Comparison of ENCODE assay signal across 8 cellular contexts in the genomic region with DNA sequence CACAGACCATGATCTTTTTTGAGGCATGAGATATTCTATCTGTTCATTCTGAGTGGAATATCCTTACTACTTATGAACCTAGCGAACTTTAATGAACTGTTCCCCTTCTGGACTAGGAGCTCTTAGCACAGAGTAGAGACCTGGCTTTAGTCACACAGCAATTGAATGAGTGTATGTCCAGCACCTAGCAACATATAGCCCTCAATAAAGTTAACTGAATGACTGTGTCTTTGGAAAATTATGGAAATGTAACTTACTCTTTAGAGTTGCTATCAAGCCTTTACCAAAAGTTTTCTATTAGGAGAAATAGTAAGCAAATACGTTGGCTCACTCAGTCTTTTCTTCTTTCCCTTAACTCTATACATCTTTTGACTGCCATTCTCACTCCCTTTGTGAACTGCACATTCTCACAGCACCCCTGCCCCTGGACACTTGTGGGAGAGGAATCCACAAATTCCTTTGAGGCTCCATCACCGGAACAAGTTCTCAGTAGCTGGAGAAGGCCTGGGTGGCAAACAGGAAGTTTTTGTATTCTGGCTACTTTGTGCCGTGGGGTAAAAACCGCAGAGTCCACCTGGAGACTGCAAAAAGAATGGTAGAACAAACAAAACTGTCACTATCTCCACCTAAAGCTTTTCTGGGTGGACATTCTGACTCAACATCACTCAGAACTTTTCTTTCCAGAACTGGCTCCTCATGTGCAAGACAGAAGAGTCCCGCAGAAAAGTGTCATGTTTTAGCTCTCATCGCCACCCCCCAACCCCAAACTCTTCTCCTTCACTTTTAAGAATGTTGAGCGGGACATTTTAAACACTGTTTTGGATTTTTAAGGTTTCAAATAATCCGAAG. TPM values are rescaled to one million over a fixed set of nuclear protein-coding genes. Genes with fewer than 3 reads are reported as not detected.
DNase-seq lines count a peak whose midpoint lies in the region; ATAC-seq and TF ChIP-seq lines count a peak whose summit lies in the region.

No MANE protein-coding gene starts in this region.

- DNase-seq in activated T-cell treated with anti-CD3 and anti-CD28 coated beads, Interleukin-2, amount 50 U/mL, for 4 hours: no peak
- DNase-seq in activated T-cell treated with anti-CD3 and anti-CD28 coated beads for 4 hours (no peak), activated B cell treated with CpG ODN at 0.5 μM for 24 hours (no peak), foreskin keratinocyte (peak in 1 of 2 donors; percentile 73), NCI-H1436 (lab: John Stamatoyannopoulos, UW) (no peak)

- no peaks in the 10 kb centered on the region for H3K9me3 Mint-ChIP-seq in activated T-cell treated with anti-CD3 and anti-CD28 coated beads, Interleukin-2, amount 50 U/mL, for 4 hours
- no peaks in the 10 kb centered on the region for H3K9me3 Mint-ChIP-seq in activated B cell treated with CpG ODN at 0.5 μM for 24 hours

- H3K27me3 Mint-ChIP-seq in activated T-cell treated with anti-CD3 and anti-CD28 coated beads, Interleukin-2, amount 50 U/mL, for 4 hours (ENCODE audit: low read depth): no peaks in the 10 kb centered on the region
- no peaks in the 10 kb centered on the region for H3K27me3 Mint-ChIP-seq in activated B cell treated with CpG ODN at 0.5 μM for 24 hours

- ATAC-seq in activated T-cell treated with anti-CD3 and anti-CD28 coated beads, Interleukin-2, amount 50 U/mL, for 4 hours: no peak
- ATAC-seq in activated B cell treated with CpG ODN at 0.5 μM for 24 hours (ENCODE audit: low read depth) (no peak), foreskin keratinocyte (no peak), GM18858 (IDR thresholded peaks at IDR 0.05; ENCODE audit: unreplicated experiment) (no peak), GM18519 (IDR thresholded peaks at IDR 0.05; ENCODE audit: low FRiP score, unreplicated experiment) (no peak)

- CTCF ChIA-PET in activated B cell treated with CpG ODN at 0.5 μM for 24 hours (lab: Charles Lee): interaction anchor here (0.8 to 1.1 kb wide), 3 partner anchors 9 to 14 kb away, joined by 3 read pairs; no protein-coding TSS in a partner anchor

- no peaks in the 10 kb centered on the region for H3K27me3 ChIP-seq in foreskin keratinocyte
- no peaks in the 10 kb centered on the region for H3K27me3 ChIP-seq in rectal smooth muscle tissue (ENCODE audit: control insufficient read depth, insufficient read depth, low read length)

- peak overlapping the region; percentile 61 for H3K27ac ChIP-seq in foreskin keratinocyte
- H3K27ac ChIP-seq in rectal smooth muscle tissue (ENCODE audit: low read depth, low read length): peak overlapping the region; percentile 72

- H3K27ac Mint-ChIP-seq in activated B cell treated with CpG ODN at 0.5 μM for 24 hours: peak overlapping the region; percentile 85

- peak overlapping the region; percentile 71 for H3K4me3 ChIP-seq in rectal smooth muscle tissue (ENCODE audit: low read length)

- POLR2A ChIA-PET in activated B cell treated with CpG ODN at 0.5 μM for 24 hours (lab: Charles Lee): interaction anchor here (0.6 to 2.0 kb wide), 4 partner anchors 10 to 1628 kb away, joined by 3 to 5 read pairs (median 4); no protein-coding TSS in a partner anchor

- H3K4me1 ChIP-seq in foreskin keratinocyte (peaks cover 14% of the 10 kb centered on the region), rectal smooth muscle tissue (ENCODE audit: control insufficient read depth, insufficient read depth, low read length) (peaks cover 11% of the 10 kb centered on the region)

- peaks cover 1% of the 10 kb centered on the region for H3K36me3 Mint-ChIP-seq in activated T-cell treated with anti-CD3 and anti-CD28 coated beads, Interleukin-2, amount 50 U/mL, for 4 hours (ENCODE audit: insufficient read depth)
- H3K36me3 Mint-ChIP-seq in activated B cell treated with CpG ODN at 0.5 μM for 24 hours (ENCODE audit: low read depth): peaks cover 10% of the 10 kb centered on the region

- no peak for TF ChIP-seq CTCF in activated B cell treated with CpG ODN at 0.5 μM for 24 hours (IDR thresholded peaks at IDR 0.05)
- no peak for TF ChIP-seq CTCF in foreskin keratinocyte (conservative IDR thresholded peaks at IDR 0.05)

- intact Hi-C loops in activated B cell treated with CpG ODN at 0.5 μM for 24 hours (cut with micrococcal nuclease): loop anchor here (5.0 kb wide), 1 partner anchor 1738 kb away; a partner anchor contains a TSS

- H3K9ac ChIP-seq in rectal smooth muscle tissue (ENCODE audit: low read length): no peak overlapping the region

- peak overlapping the region; percentile 77 for H3K4me3 Mint-ChIP-seq in activated T-cell treated with anti-CD3 and anti-CD28 coated beads, Interleukin-2, amount 50 U/mL, for 4 hours
- peak overlapping the region; percentile 81 for H3K4me3 Mint-ChIP-seq in activated B cell treated with CpG ODN at 0.5 μM for 24 hours

- H3K4me1 Mint-ChIP-seq in activated T-cell treated with anti-CD3 and anti-CD28 coated beads, Interleukin-2, amount 50 U/mL, for 4 hours (ENCODE audit: low read depth): peaks cover 37% of the 10 kb centered on the region
- peaks cover 37% of the 10 kb centered on the region for H3K4me1 Mint-ChIP-seq in activated B cell treated with CpG ODN at 0.5 μM for 24 hours

- no peaks in the 10 kb centered on the region for H3K36me3 ChIP-seq in rectal smooth muscle tissue (ENCODE audit: control insufficient read depth, insufficient read depth, low read length)

RNA-seq across cellular contexts. Expression of a gene that starts 1.1 kb away (rescaled TPM):
- 10 to 100 TPM; 30.1 to 33.5 (median 30.7) TPM for total RNA-seq in activated T-cell treated with anti-CD3 and anti-CD28 coated beads, Interleukin-2, amount 50 U/mL, for 4 hours
- 33.1 and 33.6 TPM in 2 replicates for total RNA-seq in activated B cell treated with CpG ODN at 0.5 μM for 24 hours
- 61.3 and 72.3 TPM in 2 replicates for total RNA-seq in foreskin keratinocyte
- polyA plus RNA-seq in foreskin keratinocyte: 85.4 and 89.0 TPM in 2 replicates
